Comparison of ENCODE assay signal across 8 cellular contexts in genomic region chr9:4339357-4339756, GRCh38. TPM values are rescaled to one million over a fixed set of nuclear protein-coding genes. Genes with fewer than 3 reads are reported as not detected.
A peak's percentile ranks its signal among the peaks of the same experiment; 100 is the strongest.
DNase-seq lines count a peak whose midpoint lies in the region; ATAC-seq and TF ChIP-seq lines count a peak whose summit lies in the region.

No MANE protein-coding gene starts in this region.

- H3K4me1 Mint-ChIP-seq in HFFc6 (ENCODE audit: low read depth) (peaks cover 9% of the 10 kb centered on the region), T-cell (peaks cover 6 to 7% (median 7%) of the 10 kb centered on the region in 3 donors)

- H3K9me3 ChIP-seq in right cardiac atrium (ENCODE audit: control insufficient read depth, low read length), result no peaks in the 10 kb centered on the region
- H3K9me3 ChIP-seq in gastrocnemius medialis, result no peaks in the 10 kb centered on the region

- DNase-seq in GM12864 (ENCODE audit: low read depth) (peak; percentile 50), HFFc6 (peak; percentile 85), NCI-H1105 treated with DMSO at 0.1 percent for 48 hours (lab: John Stamatoyannopoulos, UW) (peak; percentile 58), T-cell (peak; percentile 51 to 83 (median 75)), amniotic epithelial cell (ENCODE audit: low read depth) (peak; percentile 87), right cardiac atrium (peak; percentile 81 to 93 (median 88)), gastrocnemius medialis (peak; percentile 43 to 68), mesenteric fat pad (ENCODE audit: low spot score) (no peak)

- H3K4me1 ChIP-seq in right cardiac atrium (ENCODE audit: control insufficient read depth, insufficient read depth, low read length), result peaks cover 2% of the 10 kb centered on the region
- peaks cover 3 to 6% of the 10 kb centered on the region in 2 donors for H3K4me1 ChIP-seq in gastrocnemius medialis

- in situ Hi-C loops in gastrocnemius medialis (cut with MboI; ENCODE audit: low sequenced_read_pairs in 4 of 4), result loop anchor here in 3 of 4 donors (10.0 to 25.0 kb wide), 3 partner anchors 602 to 877 kb away; no protein-coding TSS in a partner anchor

- H3K27me3 ChIP-seq in right cardiac atrium (ENCODE audit: control insufficient read depth, insufficient read depth) (no peaks in the 10 kb centered on the region), gastrocnemius medialis (no peaks in the 10 kb centered on the region)

- POLR2A ChIA-PET in T-cell (lab: Charles Lee), result no interaction called here

- H3K4me3 Mint-ChIP-seq in HFFc6 (peak overlapping the region; percentile 72), T-cell (peak overlapping the region in 2 of 3 donors; percentile 37 to 40)

- TF ChIP-seq POLR2A in gastrocnemius medialis (IDR thresholded peaks at IDR 0.05), result no peak

- TF ChIP-seq CTCF in GM12864 (IDR thresholded peaks at IDR 0.05; ENCODE audit: low read depth, low read length, missing control alignments) (peak; percentile 98), HFFc6 (IDR thresholded peaks at IDR 0.05) (peak; percentile 97), gastrocnemius medialis (IDR thresholded peaks at IDR 0.05 in 4 of 5, conservative IDR thresholded peaks at IDR 0.05 in 1 of 5) (peak; percentile 72 to 91 (median 88))

- H3K4me3 ChIP-seq in GM12864 (ENCODE audit: low read depth, low read length) (no peak overlapping the region), right cardiac atrium (ENCODE audit: low read length) (no peak overlapping the region), gastrocnemius medialis (no peak overlapping the region)

- intact Hi-C loops in right cardiac atrium (cut with DNase I), result no loop called here
- intact Hi-C loops in gastrocnemius medialis (cut with DNase I; ENCODE audit: low total_unique reads), result loop anchor here (1.0 to 5.0 kb wide), 2 partner anchors 23 to 42 kb away; no protein-coding TSS in a partner anchor

- no peaks in the 10 kb centered on the region for H3K36me3 ChIP-seq in gastrocnemius medialis

- CTCF ChIA-PET in T-cell (lab: Charles Lee), result interaction anchor here (0.6 to 4.5 kb wide), 12 partner anchors 9 to 1098 kb away, joined by 3 to 33 read pairs (median 4); no protein-coding TSS in a partner anchor

- WGBS in right cardiac atrium, result 3% methylated on average over 6 of the region's 6 CpGs

- H3K36me3 Mint-ChIP-seq in HFFc6 (ENCODE audit: low read depth), result no peaks in the 10 kb centered on the region
- no peaks in the 10 kb centered on the region for H3K36me3 Mint-ChIP-seq in T-cell

- ATAC-seq in T-cell (replicated peaks in 1 of 4), result peak; percentile 73 to 90 (median 86)
- peak; percentile 39 to 70 for ATAC-seq in right cardiac atrium
- ATAC-seq in gastrocnemius medialis, result peak; percentile 74 to 86

- peak overlapping the region; percentile 45; the same call in 1 of the 2 replicates for H3K27ac Mint-ChIP-seq in HFFc6
- H3K27ac Mint-ChIP-seq in T-cell, result peak overlapping the region; percentile 69 to 71

- H3K9me3 Mint-ChIP-seq in HFFc6 (no peaks in the 10 kb centered on the region), T-cell (no peaks in the 10 kb centered on the region)

- no peak overlapping the region for H3K27ac ChIP-seq in right cardiac atrium (ENCODE audit: low read length)
- no peak overlapping the region for H3K27ac ChIP-seq in gastrocnemius medialis

- peaks cover 4% of the 10 kb centered on the region for H3K27me3 Mint-ChIP-seq in HFFc6 (ENCODE audit: insufficient read depth)
- H3K27me3 Mint-ChIP-seq in T-cell, result peaks cover 1 to 3% of the 10 kb centered on the region in 2 donors

RNA-seq across cellular contexts. Expression of gene GLIS3, which starts 39.5 kb away (rescaled TPM):
- total RNA-seq in HFFc6 (2021; fragmentation: NEBNext Ultra II Directional; extraction: Animal tissue kit (Norgen Biotek cat#: 25700)), result 10 to 100 TPM; 12.9 to 21.0 (median 16.4) TPM
- total RNA-seq in T-cell (1 to 10 TPM; 1.7 to 4.9 (median 3.5) TPM), right cardiac atrium (10 to 100 TPM in 1 of 4 donors, 1 to 10 TPM in 3; 4.0 to 10.6 (median 7.4) TPM), gastrocnemius medialis (1 to 10 TPM; 3.9 to 6.7 (median 4.2) TPM), mesenteric fat pad (19.6 TPM)
- polyA plus RNA-seq in right cardiac atrium, result 1.6 TPM
